ENCODE assay signal across 2 cellular contexts in genomic region chr14:77607741-77608302, GRCh38.
TF ChIP-seq lines count a peak whose summit lies in the region.

No MANE protein-coding gene starts in this region.

TF ChIP-seq in liver, 16 proteins besides CTCF, POLR2A, EP300 and RAD21 (continued from another document):
- TF ChIP-seq ATF3 (IDR thresholded peaks at IDR 0.05) = no peak

TF ChIP-seq in HepG2, 621 proteins besides CTCF, POLR2A, EP300 and RAD21 (continued from another document):
- TF ChIP-seq WIZ (CRISPR knock-in tag; IDR thresholded peaks at IDR 0.05) (no peak), ZNF460 (CRISPR knock-in tag; IDR thresholded peaks at IDR 0.05; ENCODE audit: borderline replicate concordance) (no peak), BRD4 (CRISPR knock-in tag; IDR thresholded peaks at IDR 0.05) (no peak), EZH2 (conservative IDR thresholded peaks at IDR 0.05; ENCODE audit: low read depth, low read length) (no peak), MAX (IDR thresholded peaks at IDR 0.05) (no peak), STAT5B (CRISPR knock-in tag; IDR thresholded peaks at IDR 0.05) (no peak), KLF13 (CRISPR knock-in tag; IDR thresholded peaks at IDR 0.05) (no peak), NFIC (IDR thresholded peaks at IDR 0.05; ENCODE audit: low read length) (no peak), HOMEZ (CRISPR knock-in tag; IDR thresholded peaks at IDR 0.05; ENCODE audit: low read depth) (no peak), LBX2 (CRISPR knock-in tag; IDR thresholded peaks at IDR 0.05; ENCODE audit: borderline replicate concordance) (no peak), STAG1 (CRISPR knock-in tag; IDR thresholded peaks at IDR 0.05) (no peak), ZFP91 (CRISPR knock-in tag; IDR thresholded peaks at IDR 0.05; ENCODE audit: borderline replicate concordance) (no peak), MAFF (IDR thresholded peaks at IDR 0.05; ENCODE audit: low read depth, low read length) (no peak)
